Comparison of ENCODE assay signal across 2 cellular contexts in the genomic region with DNA sequence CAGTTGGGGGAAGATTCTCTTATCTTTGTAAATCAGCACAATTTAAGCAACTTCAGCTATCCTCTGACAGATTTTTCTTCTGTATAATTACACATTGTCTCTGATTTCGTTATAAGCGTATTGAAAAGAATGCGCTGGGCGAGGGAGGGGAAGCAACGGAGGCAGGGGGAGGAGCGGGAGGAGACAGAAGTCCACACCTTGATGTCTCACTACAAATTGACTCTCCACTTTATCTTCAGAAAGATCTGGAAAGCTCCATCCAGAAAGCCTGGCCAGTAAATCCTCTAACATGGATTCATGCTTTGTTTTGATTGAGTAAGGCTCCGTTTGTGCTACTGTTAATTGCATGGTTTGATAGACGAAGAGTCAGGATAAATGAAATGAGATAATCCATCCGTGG.
TF ChIP-seq lines count a peak whose summit lies in the region.

No MANE protein-coding gene starts in this region.

TF ChIP-seq in GM23338, 12 proteins besides CTCF, POLR2A, EP300 and RAD21 (continues in another document):
- TF ChIP-seq STAT1 (IDR thresholded peaks at IDR 0.05; ENCODE audit: unreplicated experiment) (no peak), POLR2AphosphoS5 (IDR thresholded peaks at IDR 0.05; ENCODE audit: low read depth) (no peak), CREB1 (CRISPR knock-in tag; IDR thresholded peaks at IDR 0.05; ENCODE audit: low read depth) (no peak), JUNB (IDR thresholded peaks at IDR 0.05; ENCODE audit: unreplicated experiment) (no peak), ZNF114 (CRISPR knock-in tag; IDR thresholded peaks at IDR 0.05) (no peak), ZNF331 (CRISPR knock-in tag; IDR thresholded peaks at IDR 0.05; ENCODE audit: low read depth) (no peak), REST (IDR thresholded peaks at IDR 0.05; ENCODE audit: unreplicated experiment) (no peak), EZH2phosphoT487 (IDR thresholded peaks at IDR 0.05; ENCODE audit: unreplicated experiment) (no peak), NANOG (IDR thresholded peaks at IDR 0.05; ENCODE audit: borderline replicate concordance) (no peak), EZH2 (IDR thresholded peaks at IDR 0.05; ENCODE audit: low read depth, unreplicated experiment) (no peak)
- TF ChIP-seq, protein P1, sequence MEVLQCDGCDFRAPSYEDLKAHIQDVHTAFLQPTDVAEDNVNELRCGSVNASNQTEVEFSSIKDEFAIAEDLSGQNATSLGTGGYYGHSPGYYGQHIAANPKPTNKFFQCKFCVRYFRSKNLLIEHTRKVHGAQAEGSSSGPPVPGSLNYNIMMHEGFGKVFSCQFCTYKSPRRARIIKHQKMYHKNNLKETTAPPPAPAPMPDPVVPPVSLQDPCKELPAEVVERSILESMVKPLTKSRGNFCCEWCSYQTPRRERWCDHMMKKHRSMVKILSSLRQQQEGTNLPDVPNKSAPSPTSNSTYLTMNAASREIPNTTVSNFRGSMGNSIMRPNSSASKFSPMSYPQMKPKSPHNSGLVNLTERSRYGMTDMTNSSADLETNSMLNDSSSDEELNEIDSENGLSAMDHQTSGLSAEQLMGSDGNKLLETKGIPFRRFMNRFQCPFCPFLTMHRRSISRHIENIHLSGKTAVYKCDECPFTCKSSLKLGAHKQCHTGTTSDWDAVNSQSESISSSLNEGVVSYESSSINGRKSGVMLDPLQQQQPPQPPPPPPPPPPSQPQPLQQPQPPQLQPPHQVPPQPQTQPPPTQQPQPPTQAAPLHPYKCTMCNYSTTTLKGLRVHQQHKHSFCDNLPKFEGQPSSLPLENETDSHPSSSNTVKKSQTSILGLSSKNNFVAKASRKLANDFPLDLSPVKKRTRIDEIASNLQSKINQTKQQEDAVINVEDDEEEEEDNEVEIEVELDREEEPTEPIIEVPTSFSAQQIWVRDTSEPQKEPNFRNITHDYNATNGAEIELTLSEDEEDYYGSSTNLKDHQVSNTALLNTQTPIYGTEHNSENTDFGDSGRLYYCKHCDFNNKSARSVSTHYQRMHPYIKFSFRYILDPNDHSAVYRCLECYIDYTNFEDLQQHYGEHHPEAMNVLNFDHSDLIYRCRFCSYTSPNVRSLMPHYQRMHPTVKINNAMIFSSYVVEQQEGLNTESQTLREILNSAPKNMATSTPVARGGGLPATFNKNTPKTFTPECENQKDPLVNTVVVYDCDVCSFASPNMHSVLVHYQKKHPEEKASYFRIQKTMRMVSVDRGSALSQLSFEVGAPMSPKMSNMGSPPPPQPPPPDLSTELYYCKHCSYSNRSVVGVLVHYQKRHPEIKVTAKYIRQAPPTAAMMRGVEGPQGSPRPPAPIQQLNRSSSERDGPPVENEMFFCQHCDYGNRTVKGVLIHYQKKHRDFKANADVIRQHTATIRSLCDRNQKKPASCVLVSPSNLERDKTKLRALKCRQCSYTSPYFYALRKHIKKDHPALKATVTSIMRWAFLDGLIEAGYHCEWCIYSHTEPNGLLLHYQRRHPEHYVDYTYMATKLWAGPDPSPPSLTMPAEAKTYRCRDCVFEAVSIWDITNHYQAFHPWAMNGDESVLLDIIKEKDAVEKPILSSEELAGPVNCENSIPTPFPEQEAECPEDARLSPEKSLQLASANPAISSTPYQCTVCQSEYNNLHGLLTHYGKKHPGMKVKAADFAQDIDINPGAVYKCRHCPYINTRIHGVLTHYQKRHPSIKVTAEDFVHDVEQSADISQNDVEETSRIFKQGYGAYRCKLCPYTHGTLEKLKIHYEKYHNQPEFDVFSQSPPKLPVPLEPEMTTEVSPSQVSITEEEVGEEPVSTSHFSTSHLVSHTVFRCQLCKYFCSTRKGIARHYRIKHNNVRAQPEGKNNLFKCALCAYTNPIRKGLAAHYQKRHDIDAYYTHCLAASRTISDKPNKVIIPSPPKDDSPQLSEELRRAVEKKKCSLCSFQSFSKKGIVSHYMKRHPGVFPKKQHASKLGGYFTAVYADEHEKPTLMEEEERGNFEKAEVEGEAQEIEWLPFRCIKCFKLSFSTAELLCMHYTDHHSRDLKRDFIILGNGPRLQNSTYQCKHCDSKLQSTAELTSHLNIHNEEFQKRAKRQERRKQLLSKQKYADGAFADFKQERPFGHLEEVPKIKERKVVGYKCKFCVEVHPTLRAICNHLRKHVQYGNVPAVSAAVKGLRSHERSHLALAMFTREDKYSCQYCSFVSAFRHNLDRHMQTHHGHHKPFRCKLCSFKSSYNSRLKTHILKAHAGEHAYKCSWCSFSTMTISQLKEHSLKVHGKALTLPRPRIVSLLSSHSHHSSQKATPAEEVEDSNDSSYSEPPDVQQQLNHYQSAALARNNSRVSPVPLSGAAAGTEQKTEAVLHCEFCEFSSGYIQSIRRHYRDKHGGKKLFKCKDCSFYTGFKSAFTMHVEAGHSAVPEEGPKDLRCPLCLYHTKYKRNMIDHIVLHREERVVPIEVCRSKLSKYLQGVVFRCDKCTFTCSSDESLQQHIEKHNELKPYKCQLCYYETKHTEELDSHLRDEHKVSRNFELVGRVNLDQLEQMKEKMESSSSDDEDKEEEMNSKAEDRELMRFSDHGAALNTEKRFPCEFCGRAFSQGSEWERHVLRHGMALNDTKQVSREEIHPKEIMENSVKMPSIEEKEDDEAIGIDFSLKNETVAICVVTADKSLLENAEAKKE (CRISPR knock-in tag; IDR thresholded peaks at IDR 0.05): no peak

TF ChIP-seq in H1, 55 proteins besides CTCF, POLR2A, EP300 and RAD21:
- TF ChIP-seq CBX5 (IDR thresholded peaks at IDR 0.05; ENCODE audit: low read depth, low read length): no peak
- no peak for TF ChIP-seq CREB1 (IDR thresholded peaks at IDR 0.05)
- no peak for TF ChIP-seq ZNF274 (IDR thresholded peaks at IDR 0.05; ENCODE audit: borderline replicate concordance, extremely low read depth, low read length)
- no peak for TF ChIP-seq TAF7 (optimal IDR thresholded peaks at IDR 0.05; ENCODE audit: borderline replicate concordance, low read depth, low read length)
- no peak for TF ChIP-seq GTF2F1 (IDR thresholded peaks at IDR 0.05; ENCODE audit: borderline replicate concordance, low read depth, low read length)
- no peak for TF ChIP-seq POLR2AphosphoS5 (IDR thresholded peaks at IDR 0.05; ENCODE audit: low read depth, low read length)
